In the genomic region with DNA sequence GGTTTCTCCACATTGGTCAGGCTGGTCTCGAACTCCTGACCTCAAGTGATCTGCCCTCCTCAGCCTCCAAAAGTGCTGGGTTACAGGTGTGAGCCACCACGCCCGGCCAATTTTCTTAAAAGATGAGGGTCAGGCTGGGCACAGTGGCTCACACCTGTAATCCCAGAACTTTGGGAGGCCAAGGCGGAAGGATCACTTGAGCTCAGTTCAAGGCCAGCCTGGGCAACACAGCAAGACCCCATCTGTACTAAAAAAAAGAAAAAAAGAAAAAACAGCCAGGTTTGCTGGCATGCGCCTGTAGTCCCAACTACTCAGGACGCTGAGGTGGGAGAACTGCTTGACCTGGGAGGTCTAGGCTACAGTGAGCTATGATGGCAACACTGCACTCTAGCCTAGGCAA, we compare ENCODE assay signal across 2 cellular contexts.
A peak's percentile ranks its signal among the peaks of the same experiment; 100 is the strongest.
TF ChIP-seq lines count a peak whose summit lies in the region.

No MANE protein-coding gene starts in this region.

TF ChIP-seq in WTC11, 78 proteins besides CTCF, POLR2A, EP300 and RAD21:
- TF ChIP-seq ZNF121 (CRISPR knock-in tag; IDR thresholded peaks at IDR 0.05) = peak; percentile 33; the same call in 1 of the 2 replicates

TF ChIP-seq in HepG2, 621 proteins besides CTCF, POLR2A, EP300 and RAD21:
- peak; percentile 78 for TF ChIP-seq ZNF121 (CRISPR knock-in tag; IDR thresholded peaks at IDR 0.05)
